In genomic region chr12:53096761-53097160, GRCh38 we compare ENCODE assay signal across 8 cellular contexts. TPM values are rescaled to one million over a fixed set of nuclear protein-coding genes. Genes with fewer than 3 reads are reported as not detected.
DNase-seq lines count a peak whose midpoint lies in the region; ATAC-seq and TF ChIP-seq lines count a peak whose summit lies in the region.

No MANE protein-coding gene starts in this region.

- H3K4me1 Mint-ChIP-seq in activated T-helper 17 cell treated with anti-CD3 and anti-CD28 coated beads, Interleukin-2, amount 50 U/mL, for 72 hours: peaks cover 25% of the 10 kb centered on the region

- 13% methylated on average over 9 of the region's 9 CpGs for WGBS in smooth muscle cell (ENCODE audit: low lambda C conversion rate)

- peak overlapping the region; percentile 83 for H3K4me3 Mint-ChIP-seq in activated T-helper 17 cell treated with anti-CD3 and anti-CD28 coated beads, Interleukin-2, amount 50 U/mL, for 72 hours

- peaks cover 4% of the 10 kb centered on the region for H3K27me3 Mint-ChIP-seq in activated T-helper 17 cell treated with anti-CD3 and anti-CD28 coated beads, Interleukin-2, amount 50 U/mL, for 72 hours

- no peaks in the 10 kb centered on the region for H3K79me2 ChIP-seq in smooth muscle cell (ENCODE audit: low read depth)

- POLR2A ChIA-PET in HEK293 (lab: Yijun Ruan, JAX): interaction anchor here (1.2 to 1.5 kb wide), 2 partner anchors 17 to 36 kb away, joined by 4 to 13 read pairs; partner anchors contain the start of gene SPRYD3

- H3K27ac Mint-ChIP-seq in activated T-helper 17 cell treated with anti-CD3 and anti-CD28 coated beads, Interleukin-2, amount 50 U/mL, for 72 hours: peak overlapping the region; percentile 37

- H3K36me3 ChIP-seq in HEK293 (ENCODE audit: control insufficient read depth in 2 of 2, insufficient read depth in 1 of 2, low read length in 2 of 2) (no peaks in the 10 kb centered on the region), iPS-18a (ENCODE audit: control insufficient read depth, low read depth, low read length) (no peaks in the 10 kb centered on the region), smooth muscle cell (ENCODE audit: low read depth) (no peaks in the 10 kb centered on the region)

- no peaks in the 10 kb centered on the region for H3K9me3 Mint-ChIP-seq in activated T-helper 17 cell treated with anti-CD3 and anti-CD28 coated beads, Interleukin-2, amount 50 U/mL, for 72 hours

- H3K9me3 ChIP-seq in HEK293 (ENCODE audit: control insufficient read depth, insufficient read depth, low read depth, low read length): no peaks in the 10 kb centered on the region
- no peaks in the 10 kb centered on the region for H3K9me3 ChIP-seq in iPS-18a (ENCODE audit: control insufficient read depth, low read depth, low read length)
- H3K9me3 ChIP-seq in smooth muscle cell (replicated peaks; ENCODE audit: low read depth): no peaks in the 10 kb centered on the region

- DNase-seq in smooth muscle cell (lab: John Stamatoyannopoulos, UW; ENCODE audit: unreplicated experiment) (no peak), H4 (ENCODE audit: low spot score) (no peak), left colon (no peak), UCSD-AML1 (lab: John Stamatoyannopoulos, UW; ENCODE audit: unreplicated experiment) (no peak), globus pallidus (ENCODE audit: low spot score) (no peak)

- H3K9ac ChIP-seq in iPS-18a (ENCODE audit: low read length) (peak overlapping the region; percentile 20), smooth muscle cell (ENCODE audit: low read depth) (no peak overlapping the region)

- no peak for TF ChIP-seq CTCF in HEK293 (tag by site-specific recombination; IDR thresholded peaks at IDR 0.05)
- no peak for TF ChIP-seq CTCF in smooth muscle cell (IDR thresholded peaks at IDR 0.05; ENCODE audit: borderline replicate concordance, insufficient read depth, poor library complexity, severe bottlenecking)

- ATAC-seq in activated T-helper 17 cell treated with anti-CD3 and anti-CD28 coated beads, Interleukin-2, amount 50 U/mL, for 72 hours (replicated peaks): no peak
- no peak for ATAC-seq in left colon

- H3K27ac ChIP-seq in HEK293 (ENCODE audit: extremely low read depth, low read depth, low read length) (no peak overlapping the region), iPS-18a (ENCODE audit: low read length) (no peak overlapping the region), smooth muscle cell (ENCODE audit: low read depth) (no peak overlapping the region)

- H3K27me3 ChIP-seq in iPS-18a (ENCODE audit: control insufficient read depth, insufficient read depth, low read length) (peaks cover 36% of the 10 kb centered on the region), smooth muscle cell (ENCODE audit: low read depth) (no peaks in the 10 kb centered on the region)

- intact Hi-C loops in left colon (cut with DNase I, micrococcal nuclease): loop anchor here in 1 of 2 donors (5.0 kb wide), 1 partner anchor 34 kb away; no protein-coding TSS in a partner anchor

- H3K4me3 ChIP-seq in HEK293 (ENCODE audit: low read depth, low read length) (no peak overlapping the region), iPS-18a (ENCODE audit: low read length) (peak overlapping the region; percentile 85), smooth muscle cell (peak overlapping the region; percentile 61)

- peaks cover 17% of the 10 kb centered on the region for H3F3A ChIP-seq in smooth muscle cell (ENCODE audit: low read depth)

- H3K4me1 ChIP-seq in HEK293 (ENCODE audit: control insufficient read depth, insufficient read depth, low read length) (peaks cover 3% of the 10 kb centered on the region; the same call in 1 of the 2 replicates), iPS-18a (ENCODE audit: control insufficient read depth, low read depth, low read length) (peaks cover 22% of the 10 kb centered on the region), smooth muscle cell (ENCODE audit: low read depth) (peaks cover 31% of the 10 kb centered on the region)

- no peaks in the 10 kb centered on the region for H3K36me3 Mint-ChIP-seq in activated T-helper 17 cell treated with anti-CD3 and anti-CD28 coated beads, Interleukin-2, amount 50 U/mL, for 72 hours (ENCODE audit: low read depth)

- peak overlapping the region; percentile 95 for H2AFZ ChIP-seq in smooth muscle cell (ENCODE audit: low read depth)

- H4K20me1 ChIP-seq in smooth muscle cell (ENCODE audit: low read depth): no peaks in the 10 kb centered on the region

- CTCF ChIA-PET in HEK293 (lab: Yijun Ruan, JAX): interaction anchor here (0.6 to 7.8 kb wide), 6 partner anchors 16 to 212 kb away, joined by 3 to 264 read pairs (median 4); partner anchors contain the start of gene SPRYD3

- H3K4me2 ChIP-seq in smooth muscle cell: peak overlapping the region; percentile 97

TF ChIP-seq in HEK293, 187 proteins besides CTCF, POLR2A, EP300 and RAD21:
- TF ChIP-seq SCRT1 (tag by site-specific recombination; IDR thresholded peaks at IDR 0.05; ENCODE audit: borderline replicate concordance) (no peak), ZIC2 (tag by site-specific recombination; IDR thresholded peaks at IDR 0.05) (0 out of 2 replicates have a peak, but pooled peaks have one; percentile 4)

RNA-seq across cellular contexts. Expression of gene IGFBP6, which starts 0.7 kb away (rescaled TPM):
- 1 to 10 TPM in 1 of 2 donors, under 1 TPM in 1; 0.45 to 6.0 TPM for total RNA-seq in activated T-helper 17 cell treated with anti-CD3 and anti-CD28 coated beads, Interleukin-2, amount 50 U/mL, for 72 hours
- total RNA-seq in smooth muscle cell (22.6 and 22.7 TPM in 2 replicates), left colon (10 to 100 TPM; 16.9 to 24.5 TPM)
- polyA plus RNA-seq in smooth muscle cell: 94.4 and 102 TPM in 2 replicates
- 265 and 375 TPM in 2 replicates for total RNA-seq in H4 (2014; rRNA removed; shearing (Covaris generic))

RNA-seq across cellular contexts. Expression of gene SOAT2, which starts 6.5 kb away (rescaled TPM):
- 1 to 10 TPM in 1 of 2 donors, under 1 TPM in 1; 0.28 to 1.1 TPM for total RNA-seq in activated T-helper 17 cell treated with anti-CD3 and anti-CD28 coated beads, Interleukin-2, amount 50 U/mL, for 72 hours
- total RNA-seq in smooth muscle cell: not detected in 2 replicates
- not detected in 2 replicates for polyA plus RNA-seq in smooth muscle cell
- 0.06 TPM in 1 of 2 replicates, not detected in the other for total RNA-seq in H4 (2014; rRNA removed; shearing (Covaris generic))
- not detected for total RNA-seq in left colon

RNA-seq across cellular contexts. Expression of gene SPRYD3, which starts 17.6 kb away (rescaled TPM):
- 10 to 100 TPM; 25.4 to 28.8 TPM for total RNA-seq in activated T-helper 17 cell treated with anti-CD3 and anti-CD28 coated beads, Interleukin-2, amount 50 U/mL, for 72 hours
- total RNA-seq in smooth muscle cell: 20.2 and 23.0 TPM in 2 replicates
- 43.5 and 57.1 TPM in 2 replicates for polyA plus RNA-seq in smooth muscle cell
- 5.5 and 5.6 TPM in 2 replicates for total RNA-seq in H4 (2014; rRNA removed; shearing (Covaris generic))
- 10 to 100 TPM; 30.7 to 34.9 TPM for total RNA-seq in left colon

RNA-seq across cellular contexts. Expression of gene TNS2, which starts 46.9 kb away (rescaled TPM):
- total RNA-seq in activated T-helper 17 cell treated with anti-CD3 and anti-CD28 coated beads, Interleukin-2, amount 50 U/mL, for 72 hours: 1 to 10 TPM in 1 of 2 donors, under 1 TPM in 1; 0.69 to 4.6 TPM
- total RNA-seq in smooth muscle cell (9.3 and 11.4 TPM in 2 replicates), left colon (10 to 100 TPM; 31.4 to 35.6 TPM)
- 17.4 TPM in 2 replicates for polyA plus RNA-seq in smooth muscle cell
- 18.3 and 20.2 TPM in 2 replicates for total RNA-seq in H4 (2014; rRNA removed; shearing (Covaris generic))

Comparison
In these comparisons a context has a peak if more than half of its experiments do, and no peak if none do; other contexts are left out.
1. RNA of gene IGFBP6, which starts 0.7 kb away (total RNA-seq): 265 to 375 TPM in H4; 16.9 to 24.5 TPM in left colon, 22.6 to 22.7 TPM in smooth muscle cell and 0.45 to 6.0 TPM in activated T-helper 17 cell treated with anti-CD3 and anti-CD28 coated beads, Interleukin-2, amount 50 U/mL, for 72 hours; every median in the first group is over 10 times any median in the second.